Comparison of ENCODE assay signal across 16 cellular contexts in genomic region chr21:37561941-37562919, GRCh38.
DNase-seq lines count a peak whose midpoint lies in the region; ATAC-seq, FAIRE-seq and TF ChIP-seq lines count a peak whose summit lies in the region.
"Had no signal": no experiment of that assay in that cellular context is flagged by ENCODE, and none has a peak within 500 bp of the region (broad histone marks: within the 10 kb centered on the region; RNA-seq: fewer than 3 reads in every experiment).

No MANE protein-coding gene starts in this region.

- no peak for TF ChIP-seq POLR2A in testis (IDR thresholded peaks at IDR 0.05)

- no peak for FAIRE-seq in kidney (lab: Jason Lieb, UNC)
- FAIRE-seq: A204.1, astrocyte had no signal

- H3F3A ChIP-seq in DOHH2 (ENCODE audit: control insufficient read depth, insufficient read depth): no peaks in the 10 kb centered on the region

- H4K20me1 ChIP-seq in DOHH2 (ENCODE audit: control insufficient read depth, insufficient read depth, low read depth, low read length): no peaks in the 10 kb centered on the region

- H3K36me3 ChIP-seq in DOHH2 (ENCODE audit: control insufficient read depth, low read length) (no peaks in the 10 kb centered on the region), kidney (ENCODE audit: control insufficient read depth in 1 of 2, insufficient read depth in 2 of 2, low read length in 2 of 2) (no peaks in the 10 kb centered on the region), testis (ENCODE audit: low read depth, missing control alignments) (no peaks in the 10 kb centered on the region)
- H3K36me3 ChIP-seq: SJCRH30, tibial artery had no signal

- 75 to 82% methylated on average over 11 of the region's 11 CpGs for WGBS in testis, 2 donors

- TF ChIP-seq CTCF in DOHH2 (IDR thresholded peaks at IDR 0.05; ENCODE audit: low read depth, low read length, poor library complexity, severe bottlenecking) (no peak), natural killer cell (IDR thresholded peaks at IDR 0.05) (no peak), endothelial cell (IDR thresholded peaks at IDR 0.05; ENCODE audit: unreplicated experiment) (no peak), kidney (IDR thresholded peaks at IDR 0.05; ENCODE audit: borderline replicate concordance, extremely low read depth, insufficient read depth) (no peak), testis (IDR thresholded peaks at IDR 0.05) (no peak)

- H3K9me2 ChIP-seq in DOHH2 (replicated peaks; ENCODE audit: control insufficient read depth, low read length): no peaks in the 10 kb centered on the region

- H3K36me3 Mint-ChIP-seq in T-helper 2 cell treated with Interferon-gamma antibody and Interleukin-4, amounts not matched to agents 5 μg/mL and 100 μg/mL, for 36 hours (ENCODE audit: low read depth): no peaks in the 10 kb centered on the region
- H3K36me3 Mint-ChIP-seq in activated T-helper 2 cell treated with anti-CD3 and anti-CD28 coated beads, Interferon-gamma antibody, Interleukin-2, Interleukin-4, amounts not matched to agents 10 μg/mL and 5 μg/mL and 100 μg/mL, durations not matched to agents 14 hours and 24 hours and 36 hours (ENCODE audit: low read depth): no peaks in the 10 kb centered on the region
- H3K36me3 Mint-ChIP-seq in natural killer cell (no peaks in the 10 kb centered on the region), endothelial cell (ENCODE audit: low read depth, unreplicated experiment) (no peaks in the 10 kb centered on the region)

- H3K27me3 ChIP-seq in DOHH2 (ENCODE audit: control insufficient read depth, low read length) (peaks cover 11% of the 10 kb centered on the region), testis (no peaks in the 10 kb centered on the region)
- H3K27me3 ChIP-seq: SJCRH30, tibial artery had no signal

- no peaks in the 10 kb centered on the region for H3K9me3 Mint-ChIP-seq in T-helper 2 cell treated with Interferon-gamma antibody and Interleukin-4, amounts not matched to agents 5 μg/mL and 100 μg/mL, for 36 hours
- H3K9me3 Mint-ChIP-seq in activated T-helper 2 cell treated with anti-CD3 and anti-CD28 coated beads, Interferon-gamma antibody, Interleukin-2, Interleukin-4, amounts not matched to agents 10 μg/mL and 5 μg/mL and 100 μg/mL, durations not matched to agents 14 hours and 24 hours and 36 hours: no peaks in the 10 kb centered on the region
- H3K9me3 Mint-ChIP-seq in natural killer cell: no peaks in the 10 kb centered on the region
- no peaks in the 10 kb centered on the region for H3K9me3 Mint-ChIP-seq in endothelial cell (ENCODE audit: unreplicated experiment)

- H3K9me3 ChIP-seq in DOHH2 (ENCODE audit: control insufficient read depth, insufficient read depth, low read length) (peaks cover 5% of the 10 kb centered on the region; the same call in 1 of the 2 replicates), kidney (ENCODE audit: control insufficient read depth in 1 of 2, low read length in 2 of 2) (no peaks in the 10 kb centered on the region), testis (no peaks in the 10 kb centered on the region)
- H3K9me3 ChIP-seq: SJCRH30, tibial artery had no signal

- peak overlapping the region; percentile 21 for H3K27ac Mint-ChIP-seq in T-helper 2 cell treated with Interferon-gamma antibody and Interleukin-4, amounts not matched to agents 5 μg/mL and 100 μg/mL, for 36 hours
- peak overlapping the region; percentile 86 for H3K27ac Mint-ChIP-seq in activated T-helper 2 cell treated with anti-CD3 and anti-CD28 coated beads, Interferon-gamma antibody, Interleukin-2, Interleukin-4, amounts not matched to agents 10 μg/mL and 5 μg/mL and 100 μg/mL, durations not matched to agents 14 hours and 24 hours and 36 hours
- H3K27ac Mint-ChIP-seq in natural killer cell: peak overlapping the region; percentile 98 to 100
- no peak overlapping the region for H3K27ac Mint-ChIP-seq in endothelial cell (ENCODE audit: unreplicated experiment)

- H3K4me3 ChIP-seq in DOHH2 (ENCODE audit: low read length): no peak overlapping the region
- no peak overlapping the region for H3K4me3 ChIP-seq in kidney (ENCODE audit: low read length in 2 of 2)
- no peak overlapping the region for H3K4me3 ChIP-seq in testis

- intact Hi-C loops in activated T-helper 2 cell treated with anti-CD3 and anti-CD28 coated beads, Interferon-gamma antibody, Interleukin-2, Interleukin-4, amounts not matched to agents 10 μg/mL and 5 μg/mL and 100 μg/mL, durations not matched to agents 14 hours and 24 hours and 36 hours (cut with micrococcal nuclease): loop anchor here (5.0 to 10.0 kb wide), 5 partner anchors 60 to 1885 kb away; partner anchors contain the start of genes HLCS and LCA5L
- intact Hi-C loops in natural killer cell (cut with micrococcal nuclease) (loop anchor here (5.0 kb wide), 4 partner anchors 100 to 490 kb away; partner anchors contain the start of genes DYRK1A, PIGP and TTC3), kidney (cut with DNase I) (no loop called here), testis (cut with DNase I; ENCODE audit: low total_unique reads) (no loop called here)

- H3K79me2 ChIP-seq in DOHH2 (ENCODE audit: control insufficient read depth, low read length): peaks cover 2% of the 10 kb centered on the region; the same call in 1 of the 2 replicates

- H3K4me1 ChIP-seq in DOHH2 (ENCODE audit: control insufficient read depth, low read length) (peaks cover 21% of the 10 kb centered on the region), kidney (ENCODE audit: control insufficient read depth in 1 of 2, insufficient read depth in 1 of 2, low read depth in 1 of 2, low read length in 2 of 2) (peaks cover 0 to 13% of the 10 kb centered on the region in 2 donors), testis (peaks cover 23% of the 10 kb centered on the region)
- H3K4me1 ChIP-seq: SJCRH30 had no signal

- no peak overlapping the region for H3K9ac ChIP-seq in kidney (ENCODE audit: low read length in 2 of 2)

- H3K27ac ChIP-seq in DOHH2 (ENCODE audit: low read depth, low read length) (no peak overlapping the region), kidney (ENCODE audit: low read depth in 2 of 2, low read length in 2 of 2) (no peak overlapping the region), testis (no peak overlapping the region)

- peak overlapping the region; percentile 92 for H3K4me2 ChIP-seq in DOHH2 (ENCODE audit: low read length)

- H3K4me3 Mint-ChIP-seq in T-helper 2 cell treated with Interferon-gamma antibody and Interleukin-4, amounts not matched to agents 5 μg/mL and 100 μg/mL, for 36 hours: peak overlapping the region; percentile 91
- peak overlapping the region; percentile 86 for H3K4me3 Mint-ChIP-seq in activated T-helper 2 cell treated with anti-CD3 and anti-CD28 coated beads, Interferon-gamma antibody, Interleukin-2, Interleukin-4, amounts not matched to agents 10 μg/mL and 5 μg/mL and 100 μg/mL, durations not matched to agents 14 hours and 24 hours and 36 hours (ENCODE audit: low read depth)
- H3K4me3 Mint-ChIP-seq in natural killer cell (peak overlapping the region; percentile 97), endothelial cell (ENCODE audit: unreplicated experiment) (no peak overlapping the region)

- H3K4me1 Mint-ChIP-seq in T-helper 2 cell treated with Interferon-gamma antibody and Interleukin-4, amounts not matched to agents 5 μg/mL and 100 μg/mL, for 36 hours (ENCODE audit: low read depth): peaks cover 11% of the 10 kb centered on the region
- H3K4me1 Mint-ChIP-seq in activated T-helper 2 cell treated with anti-CD3 and anti-CD28 coated beads, Interferon-gamma antibody, Interleukin-2, Interleukin-4, amounts not matched to agents 10 μg/mL and 5 μg/mL and 100 μg/mL, durations not matched to agents 14 hours and 24 hours and 36 hours (ENCODE audit: low read depth): peaks cover 17% of the 10 kb centered on the region
- H3K4me1 Mint-ChIP-seq in natural killer cell: peaks cover 18 to 28% of the 10 kb centered on the region in 2 donors
- H3K4me1 Mint-ChIP-seq in endothelial cell (ENCODE audit: unreplicated experiment): peaks cover 11% of the 10 kb centered on the region

- DNase-seq in T-helper 2 cell treated with Interferon-gamma antibody and Interleukin-4, amounts not matched to agents 5 μg/mL and 100 μg/mL, for 36 hours (ENCODE audit: low spot score): no peak
- no peak for DNase-seq in T-helper 2 cell
- DNase-seq in activated T-helper 2 cell treated with anti-CD3 and anti-CD28 coated beads, Interferon-gamma antibody, Interleukin-2, Interleukin-4, amounts not matched to agents 10 μg/mL and 5 μg/mL and 100 μg/mL, durations not matched to agents 14 hours and 24 hours and 36 hours (ENCODE audit: low spot score): no peak
- DNase-seq in natural killer cell: no peak
- DNase-seq in endothelial cell (ENCODE audit: low spot score): no peak
- DNase-seq in kidney: no peak
- no peak for DNase-seq in testis
- DNase-seq: activated CD8-positive, alpha-beta memory T cell treated with anti-CD3 and anti-CD28 coated beads, Interleukin-2, amount 50 U/mL, for 4 hours; H7; NCI-H1417 treated with DMSO at 0.1 percent for 48 hours; NCI-H446; SJCRH30; tibial artery had no signal

- no peaks in the 10 kb centered on the region for H3K27me3 Mint-ChIP-seq in T-helper 2 cell treated with Interferon-gamma antibody and Interleukin-4, amounts not matched to agents 5 μg/mL and 100 μg/mL, for 36 hours (ENCODE audit: low read depth)
- H3K27me3 Mint-ChIP-seq in activated T-helper 2 cell treated with anti-CD3 and anti-CD28 coated beads, Interferon-gamma antibody, Interleukin-2, Interleukin-4, amounts not matched to agents 10 μg/mL and 5 μg/mL and 100 μg/mL, durations not matched to agents 14 hours and 24 hours and 36 hours (ENCODE audit: low read depth): peaks cover 6% of the 10 kb centered on the region
- peaks cover 0 to 3% of the 10 kb centered on the region in 2 donors for H3K27me3 Mint-ChIP-seq in natural killer cell (ENCODE audit: low read depth in 2 of 2)
- H3K27me3 Mint-ChIP-seq in endothelial cell (ENCODE audit: unreplicated experiment): peaks cover 3% of the 10 kb centered on the region

- no peak for ATAC-seq in natural killer cell

Comparison
In these comparisons a context has a peak if more than half of its experiments do, and no peak if none do; other contexts are left out.
1. intact Hi-C loops: an anchor here in activated T-helper 2 cell treated with anti-CD3 and anti-CD28 coated beads, Interferon-gamma antibody, Interleukin-2, Interleukin-4, amounts not matched to agents 10 μg/mL and 5 μg/mL and 100 μg/mL, durations not matched to agents 14 hours and 24 hours and 36 hours (5.0 to 10.0 kb wide) and natural killer cell (5.0 kb wide); none called in kidney and testis.